In genomic region chr20:23061262-23061661, GRCh38 we compare ENCODE assay signal across 1 cellular context.
TF ChIP-seq lines count a peak whose summit lies in the region.

No MANE protein-coding gene starts in this region.

TF ChIP-seq in HepG2, 621 proteins besides CTCF, POLR2A, EP300 and RAD21:
- TF ChIP-seq ZNF704 (CRISPR knock-in tag; IDR thresholded peaks at IDR 0.05; ENCODE audit: borderline replicate concordance) (no peak), GMEB2 (CRISPR knock-in tag; IDR thresholded peaks at IDR 0.05; ENCODE audit: low read depth) (no peak), ZNF773 (CRISPR knock-in tag; IDR thresholded peaks at IDR 0.05; ENCODE audit: borderline replicate concordance) (no peak), ADNP (CRISPR knock-in tag; IDR thresholded peaks at IDR 0.05) (no peak), THYN1 (CRISPR knock-in tag; IDR thresholded peaks at IDR 0.05; ENCODE audit: borderline replicate concordance, low read depth) (no peak), ZFP41 (CRISPR knock-in tag; IDR thresholded peaks at IDR 0.05; ENCODE audit: borderline replicate concordance) (no peak), ZSCAN21 (CRISPR knock-in tag; IDR thresholded peaks at IDR 0.05; ENCODE audit: borderline replicate concordance) (no peak), MZF1 (CRISPR knock-in tag; IDR thresholded peaks at IDR 0.05; ENCODE audit: borderline replicate concordance) (no peak), HIC2 (CRISPR knock-in tag; IDR thresholded peaks at IDR 0.05; ENCODE audit: low read depth) (no peak), MEIS1 (CRISPR knock-in tag; IDR thresholded peaks at IDR 0.05; ENCODE audit: borderline replicate concordance) (no peak)
